Comparison of ENCODE assay signal across 1 cellular context in the genomic region with DNA sequence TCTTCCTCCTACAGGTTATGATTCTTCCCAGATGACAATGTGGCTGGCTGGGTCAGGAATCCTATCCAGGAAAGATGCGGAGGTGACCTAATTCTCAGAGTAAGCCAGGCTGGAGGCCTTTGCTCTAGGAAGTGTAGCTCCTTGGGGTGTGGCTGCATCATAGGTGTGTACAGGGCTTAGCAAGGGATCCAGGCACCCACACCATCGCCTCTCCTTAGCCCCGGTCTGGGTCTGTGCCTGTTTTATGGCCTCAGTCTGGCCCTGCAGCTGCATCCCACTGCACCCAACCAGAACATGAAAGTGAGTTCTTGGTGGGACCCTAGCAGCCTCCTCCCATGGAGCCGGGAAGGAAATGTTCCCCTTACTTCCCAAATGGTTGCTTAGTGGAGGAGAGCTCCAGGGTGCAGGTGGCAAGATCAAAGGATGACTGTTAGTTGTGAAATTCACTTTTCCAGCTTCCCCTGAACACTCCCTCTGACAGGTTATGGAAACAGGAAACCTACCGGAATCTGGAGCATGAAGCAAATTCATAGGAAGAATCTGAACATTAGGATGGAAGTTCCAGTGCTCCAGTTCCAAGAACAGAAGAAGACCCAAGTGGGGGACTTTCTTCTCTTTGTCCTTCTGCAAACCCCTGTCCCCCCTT.
A peak's percentile ranks its signal among the peaks of the same experiment; 100 is the strongest.
TF ChIP-seq lines count a peak whose summit lies in the region.

No MANE protein-coding gene starts in this region.

TF ChIP-seq in HCT116, 20 proteins besides CTCF, POLR2A, EP300 and RAD21:
- TF ChIP-seq, protein P1, sequence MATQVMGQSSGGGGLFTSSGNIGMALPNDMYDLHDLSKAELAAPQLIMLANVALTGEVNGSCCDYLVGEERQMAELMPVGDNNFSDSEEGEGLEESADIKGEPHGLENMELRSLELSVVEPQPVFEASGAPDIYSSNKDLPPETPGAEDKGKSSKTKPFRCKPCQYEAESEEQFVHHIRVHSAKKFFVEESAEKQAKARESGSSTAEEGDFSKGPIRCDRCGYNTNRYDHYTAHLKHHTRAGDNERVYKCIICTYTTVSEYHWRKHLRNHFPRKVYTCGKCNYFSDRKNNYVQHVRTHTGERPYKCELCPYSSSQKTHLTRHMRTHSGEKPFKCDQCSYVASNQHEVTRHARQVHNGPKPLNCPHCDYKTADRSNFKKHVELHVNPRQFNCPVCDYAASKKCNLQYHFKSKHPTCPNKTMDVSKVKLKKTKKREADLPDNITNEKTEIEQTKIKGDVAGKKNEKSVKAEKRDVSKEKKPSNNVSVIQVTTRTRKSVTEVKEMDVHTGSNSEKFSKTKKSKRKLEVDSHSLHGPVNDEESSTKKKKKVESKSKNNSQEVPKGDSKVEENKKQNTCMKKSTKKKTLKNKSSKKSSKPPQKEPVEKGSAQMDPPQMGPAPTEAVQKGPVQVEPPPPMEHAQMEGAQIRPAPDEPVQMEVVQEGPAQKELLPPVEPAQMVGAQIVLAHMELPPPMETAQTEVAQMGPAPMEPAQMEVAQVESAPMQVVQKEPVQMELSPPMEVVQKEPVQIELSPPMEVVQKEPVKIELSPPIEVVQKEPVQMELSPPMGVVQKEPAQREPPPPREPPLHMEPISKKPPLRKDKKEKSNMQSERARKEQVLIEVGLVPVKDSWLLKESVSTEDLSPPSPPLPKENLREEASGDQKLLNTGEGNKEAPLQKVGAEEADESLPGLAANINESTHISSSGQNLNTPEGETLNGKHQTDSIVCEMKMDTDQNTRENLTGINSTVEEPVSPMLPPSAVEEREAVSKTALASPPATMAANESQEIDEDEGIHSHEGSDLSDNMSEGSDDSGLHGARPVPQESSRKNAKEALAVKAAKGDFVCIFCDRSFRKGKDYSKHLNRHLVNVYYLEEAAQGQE (IDR thresholded peaks at IDR 0.05; ENCODE audit: low read depth): no peak
- TF ChIP-seq TCF7L2 (IDR thresholded peaks at IDR 0.05; ENCODE audit: borderline replicate concordance, extremely low read depth, insufficient read depth, insufficient read length) (peak; percentile 16), EGR1 (IDR thresholded peaks at IDR 0.05; ENCODE audit: low read depth) (no peak), SRF (IDR thresholded peaks at IDR 0.05; ENCODE audit: low read depth) (no peak), POLR2AphosphoS5 (IDR thresholded peaks at IDR 0.05; ENCODE audit: low read depth, low read length) (no peak)
